In genomic region chr16:14283786-14284185, GRCh38 we compare ENCODE assay signal across 1 cellular context.
TF ChIP-seq lines count a peak whose summit lies in the region.

No MANE protein-coding gene starts in this region.

TF ChIP-seq in H1, 55 proteins besides CTCF, POLR2A, EP300 and RAD21:
- TF ChIP-seq EZH2 (IDR thresholded peaks at IDR 0.05; ENCODE audit: low read depth, low read length, severe bottlenecking) (no peak), ATF2 (IDR thresholded peaks at IDR 0.05; ENCODE audit: low read length) (no peak), E2F6 (IDR thresholded peaks at IDR 0.05) (peak; percentile 47; the same call in 1 of the 2 replicates), NANOG (IDR thresholded peaks at IDR 0.05; ENCODE audit: insufficient read depth, low read depth, low read length, poor library complexity, severe bottlenecking) (peak; percentile 68), TCF12 (IDR thresholded peaks at IDR 0.05; ENCODE audit: low read depth, low read length) (0 out of 2 replicates have a peak, but pooled peaks have one; percentile 44), FOSL1 (IDR thresholded peaks at IDR 0.05; ENCODE audit: insufficient read depth, low read depth, low read length) (no peak), JUN (IDR thresholded peaks at IDR 0.05; ENCODE audit: low read depth, low read length) (no peak), MAX (IDR thresholded peaks at IDR 0.05) (peak; percentile 75), RFX5 (IDR thresholded peaks at IDR 0.05; ENCODE audit: borderline replicate concordance, low read depth, low read length) (no peak), KDM1A (IDR thresholded peaks at IDR 0.05; ENCODE audit: borderline replicate concordance, low read length) (no peak), ATF3 (IDR thresholded peaks at IDR 0.05; ENCODE audit: insufficient read depth, low read depth, low read length) (no peak), TEAD4 (IDR thresholded peaks at IDR 0.05; ENCODE audit: low read depth, low read length) (no peak), GTF2F1 (IDR thresholded peaks at IDR 0.05; ENCODE audit: borderline replicate concordance, low read depth, low read length) (no peak), USF2 (IDR thresholded peaks at IDR 0.05; ENCODE audit: low read length) (peak; percentile 59; the same call in 1 of the 2 replicates), JUND (IDR thresholded peaks at IDR 0.05; ENCODE audit: low read length) (no peak), SP2 (IDR thresholded peaks at IDR 0.05; ENCODE audit: low read length) (no peak), TAF1 (IDR thresholded peaks at IDR 0.05; ENCODE audit: low read depth, low read length) (0 out of 2 replicates have a peak, but pooled peaks have one; percentile 37)
